1 cellular context compared by ENCODE assay signal in the genomic region with DNA sequence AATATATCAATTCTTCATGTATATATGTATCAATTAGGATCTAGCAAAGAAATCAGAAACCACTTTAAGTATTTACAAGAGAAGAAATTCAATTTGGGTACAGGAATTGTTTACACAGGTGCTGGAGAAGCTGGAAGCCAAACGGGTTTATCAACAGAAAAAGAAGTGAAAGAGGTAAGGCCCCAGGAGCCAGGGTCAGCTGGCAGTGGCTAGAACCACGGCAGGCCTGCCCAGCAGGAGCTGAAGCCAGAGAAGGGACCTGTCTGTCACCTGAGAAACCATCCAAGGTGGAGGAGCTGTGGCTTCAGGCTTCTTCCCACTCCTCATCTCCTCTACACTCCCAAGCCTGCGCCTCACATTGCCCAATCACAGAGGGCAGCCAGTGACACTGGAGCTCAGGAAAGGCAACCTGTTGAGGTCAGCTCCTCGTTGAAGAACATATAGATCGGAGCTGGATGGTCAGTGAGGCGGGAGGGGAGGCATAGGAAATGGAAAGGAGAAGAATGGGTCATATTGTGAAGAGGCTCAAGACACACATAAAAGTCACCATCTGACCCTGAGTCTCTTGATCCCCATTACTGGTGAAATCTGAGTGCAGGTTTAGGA.
TF ChIP-seq lines count a peak whose summit lies in the region.

No MANE protein-coding gene starts in this region.

TF ChIP-seq in GM12878, 131 proteins besides CTCF, POLR2A, EP300 and RAD21:
- TF ChIP-seq, protein P1, sequence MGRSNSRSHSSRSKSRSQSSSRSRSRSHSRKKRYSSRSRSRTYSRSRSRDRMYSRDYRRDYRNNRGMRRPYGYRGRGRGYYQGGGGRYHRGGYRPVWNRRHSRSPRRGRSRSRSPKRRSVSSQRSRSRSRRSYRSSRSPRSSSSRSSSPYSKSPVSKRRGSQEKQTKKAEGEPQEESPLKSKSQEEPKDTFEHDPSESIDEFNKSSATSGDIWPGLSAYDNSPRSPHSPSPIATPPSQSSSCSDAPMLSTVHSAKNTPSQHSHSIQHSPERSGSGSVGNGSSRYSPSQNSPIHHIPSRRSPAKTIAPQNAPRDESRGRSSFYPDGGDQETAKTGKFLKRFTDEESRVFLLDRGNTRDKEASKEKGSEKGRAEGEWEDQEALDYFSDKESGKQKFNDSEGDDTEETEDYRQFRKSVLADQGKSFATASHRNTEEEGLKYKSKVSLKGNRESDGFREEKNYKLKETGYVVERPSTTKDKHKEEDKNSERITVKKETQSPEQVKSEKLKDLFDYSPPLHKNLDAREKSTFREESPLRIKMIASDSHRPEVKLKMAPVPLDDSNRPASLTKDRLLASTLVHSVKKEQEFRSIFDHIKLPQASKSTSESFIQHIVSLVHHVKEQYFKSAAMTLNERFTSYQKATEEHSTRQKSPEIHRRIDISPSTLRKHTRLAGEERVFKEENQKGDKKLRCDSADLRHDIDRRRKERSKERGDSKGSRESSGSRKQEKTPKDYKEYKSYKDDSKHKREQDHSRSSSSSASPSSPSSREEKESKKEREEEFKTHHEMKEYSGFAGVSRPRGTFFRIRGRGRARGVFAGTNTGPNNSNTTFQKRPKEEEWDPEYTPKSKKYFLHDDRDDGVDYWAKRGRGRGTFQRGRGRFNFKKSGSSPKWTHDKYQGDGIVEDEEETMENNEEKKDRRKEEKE (IDR thresholded peaks at IDR 0.05): no peak
- TF ChIP-seq SIN3A (IDR thresholded peaks at IDR 0.05; ENCODE audit: low read depth, low read length) (no peak), EED (IDR thresholded peaks at IDR 0.05; ENCODE audit: low read depth) (no peak), KAT2A (conservative IDR thresholded peaks at IDR 0.05; ENCODE audit: control insufficient read depth, low read depth, low read length) (no peak), CHD1 (IDR thresholded peaks at IDR 0.05; ENCODE audit: low read depth, low read length) (no peak), NFYA (IDR thresholded peaks at IDR 0.05; ENCODE audit: borderline replicate concordance, low read depth, low read length) (no peak), BCL3 (IDR thresholded peaks at IDR 0.05; ENCODE audit: borderline replicate concordance, insufficient read depth, low read depth, low read length, poor library complexity, severe bottlenecking) (no peak), MLLT1 (IDR thresholded peaks at IDR 0.05) (no peak), NBN (IDR thresholded peaks at IDR 0.05) (no peak), EZH2 (IDR thresholded peaks at IDR 0.05; ENCODE audit: borderline replicate concordance, control insufficient read depth, low read depth, low read length) (no peak), ETV6 (conservative IDR thresholded peaks at IDR 0.05 in 1 of 2, IDR thresholded peaks at IDR 0.05 in 1 of 2; ENCODE audit: borderline replicate concordance in 1 of 2, low read depth in 1 of 2) (no peak), FOXK2 (IDR thresholded peaks at IDR 0.05) (no peak), ZNF622 (IDR thresholded peaks at IDR 0.05) (no peak), PKNOX1 (IDR thresholded peaks at IDR 0.05) (no peak), NFXL1 (IDR thresholded peaks at IDR 0.05; ENCODE audit: borderline replicate concordance) (no peak)
